Comparison of ENCODE assay signal across 10 cellular contexts in the genomic region with DNA sequence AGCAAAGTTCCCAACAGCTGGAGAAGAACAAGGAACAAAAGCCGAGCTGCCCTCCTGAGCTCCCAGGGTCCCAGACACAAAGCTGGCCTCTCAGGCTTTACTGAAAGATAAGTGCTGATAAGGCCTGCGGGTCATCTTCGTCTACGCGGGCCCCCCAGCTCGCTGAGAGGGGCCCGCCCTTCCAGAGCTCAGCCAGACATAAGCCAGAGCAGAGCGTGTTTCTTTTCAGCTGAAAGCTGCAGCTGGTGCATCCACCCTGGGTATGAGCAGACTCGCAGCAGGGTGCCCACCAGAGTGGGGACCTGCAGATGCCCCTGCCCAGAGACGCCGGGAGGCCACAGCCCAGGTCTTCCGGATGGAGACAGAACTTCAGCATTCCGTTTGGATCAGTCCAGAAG.
DNase-seq lines count a peak whose midpoint lies in the region; ATAC-seq and TF ChIP-seq lines count a peak whose summit lies in the region.
"Had no signal": no experiment of that assay in that cellular context is flagged by ENCODE, and none has a peak within 500 bp of the region (broad histone marks: within the 10 kb centered on the region; RNA-seq: fewer than 3 reads in every experiment).

No MANE protein-coding gene starts in this region.

- ATAC-seq in left cardiac atrium (peak; percentile 2 to 44), GM18511 (IDR thresholded peaks at IDR 0.05; ENCODE audit: unreplicated experiment) (no peak)

- no peak overlapping the region for H3K27ac Mint-ChIP-seq in osteocyte (ENCODE audit: unreplicated experiment)
- H3K27ac Mint-ChIP-seq: H9 had no signal

- peaks cover 25% of the 10 kb centered on the region for H3K27me3 Mint-ChIP-seq in osteocyte (ENCODE audit: unreplicated experiment)

- H3K36me3 Mint-ChIP-seq in osteocyte (ENCODE audit: unreplicated experiment), result no peaks in the 10 kb centered on the region

- DNase-seq in SK-N-DZ (ENCODE audit: low spot score) (peak; percentile 93), left cardiac atrium (peak; percentile 56), osteocyte (ENCODE audit: extremely low spot score, unreplicated experiment) (no peak), NCI-H1417 (lab: John Stamatoyannopoulos, UW) (no peak), inferior parietal cortex (ENCODE audit: extremely low spot score) (no peak)
- DNase-seq in stimulated activated CD4-positive, alpha-beta T cell treated with anti-CD3 and anti-CD28 coated beads, Interleukin-2, amount 100 ng/mL, for 48 hours, result no peak
- DNase-seq: NCI-H187 treated with DMSO at 0.1 percent for 48 hours had no signal

- H3K9me3 Mint-ChIP-seq in osteocyte (ENCODE audit: unreplicated experiment), result no peaks in the 10 kb centered on the region

- H3K4me3 Mint-ChIP-seq in osteocyte (ENCODE audit: unreplicated experiment), result peak overlapping the region; percentile 68

- peak overlapping the region; percentile 68 for H3K27ac ChIP-seq in C4-2B

- intact Hi-C loops in left cardiac atrium (cut with DNase I), result loop anchor here (5.0 to 10.0 kb wide), 2 partner anchors 153 to 490 kb away; no protein-coding TSS in a partner anchor

- peaks cover 13% of the 10 kb centered on the region for H3K4me1 Mint-ChIP-seq in osteocyte (ENCODE audit: unreplicated experiment)

- no peak for TF ChIP-seq CTCF in C4-2B (conservative IDR thresholded peaks at IDR 0.05)
- no peak for TF ChIP-seq CTCF in osteocyte (IDR thresholded peaks at IDR 0.05)

Comparison
In these comparisons a context has a peak if more than half of its experiments do, and no peak if none do; other contexts are left out.
1. DNase-seq: peak in SK-N-DZ (single experiment) and left cardiac atrium (single experiment); none in osteocyte (single experiment), NCI-H1417 (0 of 3), stimulated activated CD4-positive, alpha-beta T cell treated with anti-CD3 and anti-CD28 coated beads, Interleukin-2, amount 100 ng/mL, for 48 hours (0 of 2) and inferior parietal cortex (single experiment).